In the genomic region with DNA sequence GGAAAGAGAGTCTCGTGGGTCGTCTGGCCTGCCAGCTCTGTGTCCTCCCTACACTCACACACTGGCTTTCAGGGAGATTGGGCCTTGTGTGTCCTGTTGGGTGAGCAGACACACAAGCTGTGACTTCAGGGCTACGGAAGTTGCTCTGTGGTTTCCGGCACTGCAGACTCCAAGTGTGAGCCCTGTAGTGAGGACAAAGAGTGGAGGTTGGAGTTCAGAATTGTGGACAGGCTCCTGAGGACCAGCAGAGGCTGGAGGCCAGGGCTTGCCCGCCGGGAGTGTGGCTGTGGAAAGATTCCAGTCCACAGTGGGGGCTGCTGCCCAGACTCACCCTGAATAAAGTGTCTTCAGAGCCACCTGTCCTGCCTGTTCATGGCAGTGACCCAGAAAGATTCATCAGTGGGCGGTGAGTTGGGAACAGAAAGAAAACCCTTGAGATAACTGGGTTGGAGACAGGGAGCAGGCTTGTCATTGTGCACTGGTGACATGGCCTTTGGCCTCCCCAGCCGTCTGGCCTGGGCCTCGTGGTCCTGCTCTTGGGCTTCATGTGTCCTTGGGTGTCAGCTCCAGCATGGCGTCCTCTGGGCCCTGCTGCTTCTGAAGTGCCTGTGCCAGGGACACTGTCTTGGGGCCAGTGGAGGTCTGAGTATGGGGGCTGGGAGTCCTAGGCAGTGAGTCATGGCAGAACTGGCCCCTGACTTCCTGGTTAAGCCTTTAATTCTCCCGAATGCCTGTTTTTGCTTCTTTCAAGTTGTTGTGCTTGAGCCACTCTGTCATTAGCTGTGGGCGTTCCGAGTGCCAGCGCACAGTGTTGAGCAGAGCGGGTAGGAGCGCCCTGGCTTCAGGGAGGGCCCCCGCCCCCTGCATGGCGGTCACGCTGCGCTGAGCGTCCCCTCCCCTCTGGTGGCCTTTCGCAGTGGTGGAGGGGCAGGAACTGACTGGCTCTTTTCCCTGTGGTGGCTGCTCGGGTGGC, we compare ENCODE assay signal across 8 cellular contexts. TPM values are rescaled to one million over a fixed set of nuclear protein-coding genes. Genes with fewer than 3 reads are reported as not detected.
DNase-seq lines count a peak whose midpoint lies in the region; ATAC-seq and TF ChIP-seq lines count a peak whose summit lies in the region.

No MANE protein-coding gene starts in this region.

- H3K23ac ChIP-seq in mesendoderm (ENCODE audit: low read length) = no peak overlapping the region

- H3K27me3 Mint-ChIP-seq in stimulated activated naive CD8-positive, alpha-beta T cell treated with anti-CD3 and anti-CD28 coated beads, Interleukin-15, Interleukin-2, amounts not matched to agents 100 ng/mL and 50 ng/mL, for 24 hours = no peaks in the 10 kb centered on the region

- H3K56ac ChIP-seq in mesendoderm (ENCODE audit: low read length) = peak overlapping the region; percentile 25

- peak overlapping the region; percentile 74 for H3K4me3 Mint-ChIP-seq in stimulated activated naive CD8-positive, alpha-beta T cell treated with anti-CD3 and anti-CD28 coated beads, Interleukin-15, Interleukin-2, amounts not matched to agents 100 ng/mL and 50 ng/mL, for 24 hours

- TF ChIP-seq CTCF in colonic mucosa (IDR thresholded peaks at IDR 0.05) = no peak
- no peak for TF ChIP-seq CTCF in ascending aorta (IDR thresholded peaks at IDR 0.05)

- 0 out of 2 replicates have a peak, but pooled peaks cover 7% of the 10 kb centered on the region for H3K36me3 ChIP-seq in HUES48 (ENCODE audit: control insufficient read depth, insufficient read depth, low read length)
- H3K36me3 ChIP-seq in colonic mucosa = no peaks in the 10 kb centered on the region
- H3K36me3 ChIP-seq in mesendoderm (ENCODE audit: control insufficient read depth, insufficient read depth, low read length) = no peaks in the 10 kb centered on the region
- no peaks in the 10 kb centered on the region for H3K36me3 ChIP-seq in ascending aorta

- H2AK5ac ChIP-seq in mesendoderm (ENCODE audit: low read length) = no peak overlapping the region

- H3K79me2 ChIP-seq in mesendoderm (ENCODE audit: control insufficient read depth, insufficient read depth, low read length) = no peaks in the 10 kb centered on the region

- peak overlapping the region; percentile 91 for H3K27ac Mint-ChIP-seq in stimulated activated naive CD8-positive, alpha-beta T cell treated with anti-CD3 and anti-CD28 coated beads, Interleukin-15, Interleukin-2, amounts not matched to agents 100 ng/mL and 50 ng/mL, for 24 hours

- H3K4ac ChIP-seq in mesendoderm (ENCODE audit: low read depth, low read length) = no peak overlapping the region

- H3K4me1 ChIP-seq in HUES48 (ENCODE audit: control insufficient read depth, insufficient read depth, low read length) (no peaks in the 10 kb centered on the region), colonic mucosa (no peaks in the 10 kb centered on the region), mesendoderm (ENCODE audit: control insufficient read depth, low read depth, low read length) (no peaks in the 10 kb centered on the region), ascending aorta (no peaks in the 10 kb centered on the region)

- H3K18ac ChIP-seq in mesendoderm (ENCODE audit: low read length) = no peak overlapping the region

- H3K36me3 Mint-ChIP-seq in stimulated activated naive CD8-positive, alpha-beta T cell treated with anti-CD3 and anti-CD28 coated beads, Interleukin-15, Interleukin-2, amounts not matched to agents 100 ng/mL and 50 ng/mL, for 24 hours (ENCODE audit: low read depth) = peaks cover 16% of the 10 kb centered on the region

- no peak for ATAC-seq in GM18873 (IDR thresholded peaks at IDR 0.05; ENCODE audit: low FRiP score, unreplicated experiment)

- H2BK15ac ChIP-seq in mesendoderm (replicated peaks; ENCODE audit: low read depth) = no peak overlapping the region

- no peak overlapping the region for H3K4me3 ChIP-seq in HUES48 (ENCODE audit: low read depth, low read length)
- H3K4me3 ChIP-seq in colonic mucosa = no peak overlapping the region
- H3K4me3 ChIP-seq in mesendoderm (ENCODE audit: low read length) = no peak overlapping the region
- H3K4me3 ChIP-seq in ascending aorta = no peak overlapping the region

- H4K8ac ChIP-seq in mesendoderm (ENCODE audit: low read depth, low read length) = no peak overlapping the region

- peaks cover 67% of the 10 kb centered on the region for H3K4me1 Mint-ChIP-seq in stimulated activated naive CD8-positive, alpha-beta T cell treated with anti-CD3 and anti-CD28 coated beads, Interleukin-15, Interleukin-2, amounts not matched to agents 100 ng/mL and 50 ng/mL, for 24 hours (ENCODE audit: low read depth)

- no peaks in the 10 kb centered on the region for H3K9me3 ChIP-seq in HUES48 (ENCODE audit: control insufficient read depth, insufficient read depth, low read length)
- no peaks in the 10 kb centered on the region for H3K9me3 ChIP-seq in colonic mucosa
- no peaks in the 10 kb centered on the region for H3K9me3 ChIP-seq in ascending aorta

- H3K9me3 Mint-ChIP-seq in stimulated activated naive CD8-positive, alpha-beta T cell treated with anti-CD3 and anti-CD28 coated beads, Interleukin-15, Interleukin-2, amounts not matched to agents 100 ng/mL and 50 ng/mL, for 24 hours = no peaks in the 10 kb centered on the region

- DNase-seq in ELF-1 (ENCODE audit: low read depth, low spot score) (peak; percentile 86), colonic mucosa (no peak), mesendoderm (peak; percentile 73), ascending aorta (ENCODE audit: low spot score in 2 of 2) (no peak)
- peak; percentile 78 for DNase-seq in activated CD4-positive, alpha-beta T cell treated with anti-CD3 and anti-CD28 coated beads for 48 hours

- no peak overlapping the region for H2BK120ac ChIP-seq in mesendoderm (ENCODE audit: low read depth, low read length)

- peak overlapping the region; percentile 39 for H3K27ac ChIP-seq in HUES48 (ENCODE audit: low read depth, low read length)
- H3K27ac ChIP-seq in colonic mucosa = peak overlapping the region; percentile 0
- H3K27ac ChIP-seq in mesendoderm (ENCODE audit: low read depth, low read length) = no peak overlapping the region
- H3K27ac ChIP-seq in ascending aorta = peak overlapping the region in 1 of 2 donors; percentile 31

- no peak overlapping the region for H2BK5ac ChIP-seq in mesendoderm (ENCODE audit: low read length)

- intact Hi-C loops in colonic mucosa (cut with DNase I) (no loop called here), ascending aorta (cut with DNase I) (no loop called here)

- no peak overlapping the region for H3K9ac ChIP-seq in HUES48 (ENCODE audit: low read depth, low read length)
- H3K9ac ChIP-seq in colonic mucosa (ENCODE audit: low read depth in 2 of 2, low read length in 2 of 2) = peak overlapping the region in 1 of 2 donors; percentile 29
- no peak overlapping the region for H3K9ac ChIP-seq in mesendoderm (ENCODE audit: low read length)

- H4K5ac ChIP-seq in mesendoderm (ENCODE audit: low read length) = no peak overlapping the region

- H3K79me1 ChIP-seq in mesendoderm (ENCODE audit: low read length) = peaks cover 1% of the 10 kb centered on the region

- no peak overlapping the region for H3K4me2 ChIP-seq in mesendoderm (ENCODE audit: low read length)

- H3K27me3 ChIP-seq in HUES48 (ENCODE audit: control insufficient read depth, insufficient read depth, low read length) = no peaks in the 10 kb centered on the region
- no peaks in the 10 kb centered on the region for H3K27me3 ChIP-seq in colonic mucosa
- H3K27me3 ChIP-seq in mesendoderm (ENCODE audit: insufficient read depth, low read length, poor library complexity) = no peaks in the 10 kb centered on the region
- H3K27me3 ChIP-seq in ascending aorta = no peaks in the 10 kb centered on the region

- no CpG with 5 or more reads among the region's 23 CpGs for WGBS in mesendoderm (ENCODE audit: extremely low coverage, insufficient coverage, low lambda C conversion rate)

RNA-seq across cellular contexts. Expression of a gene that starts 19.9 kb away (rescaled TPM):
- total RNA-seq in colonic mucosa = not detected
- not detected for polyA plus RNA-seq in mesendoderm (2013, experiment 1 of 2)
- 0.01 TPM for polyA plus RNA-seq in mesendoderm (2013, experiment 2 of 2)
- not detected for total RNA-seq in ascending aorta

Comparison
In these comparisons a context has a peak if more than half of its experiments do, and no peak if none do; other contexts are left out.
1. DNase-seq: peak in ELF-1 (single experiment), activated CD4-positive, alpha-beta T cell treated with anti-CD3 and anti-CD28 coated beads for 48 hours (single experiment) and mesendoderm (single experiment); none in colonic mucosa (single experiment) and ascending aorta (0 of 2).